In genomic region chr3:95731753-95732152, GRCh38 we compare ENCODE assay signal across 25 cellular contexts.
"Had no signal": no experiment of that assay in that cellular context is flagged by ENCODE, and none has a peak within 500 bp of the region (broad histone marks: within the 10 kb centered on the region; RNA-seq: fewer than 3 reads in every experiment).

No MANE protein-coding gene starts in this region.

- ATAC-seq: activated CD4-positive, CD25-positive, alpha-beta regulatory T cell treated with anti-CD3 and anti-CD28 coated beads, Interleukin-2, amount 50 U/mL, for 24 hours; activated CD8-positive, alpha-beta T cell treated with anti-CD3 and anti-CD28 coated beads for 36 hours; activated naive CD4-positive, alpha-beta T cell treated with anti-CD3 and anti-CD28 coated beads, Interleukin-2, amount 50 U/mL, for 72 hours; activated naive CD8-positive, alpha-beta T cell treated with anti-CD3 and anti-CD28 coated beads, Interleukin-2, amount 50 U/mL, for 24 hours; activated T-cell treated with anti-CD3 and anti-CD28 coated beads, Interleukin-2, amount 50 U/mL, for 72 hours had no signal

- H3K9me3 ChIP-seq: MG63 had no signal

- H3K4me3 ChIP-seq: cardiac muscle cell, MG63 had no signal

- H3K36me3 ChIP-seq: cardiac muscle cell, MG63 had no signal

- DNase-seq: activated CD4-positive, alpha-beta T cell treated with anti-CD3 and anti-CD28 coated beads for 4 hours; activated CD8-positive, alpha-beta memory T cell treated with anti-CD3 and anti-CD28 coated beads, Interleukin-2, amount 50 U/mL, for 4 hours; activated CD8-positive, alpha-beta T cell treated with anti-CD3 and anti-CD28 coated beads for 36 hours; activated effector memory CD4-positive, alpha-beta T cell treated with Interleukin-2 at 50 U/mL for 16 hours; activated naive CD4-positive, alpha-beta T cell treated with Interleukin-2 at 50 U/mL for 16 hours; activated naive CD8-positive, alpha-beta T cell treated with anti-CD3 and anti-CD28 coated beads, Interleukin-2, amount 50 U/mL, for 24 hours; activated T-cell treated with anti-CD3 and anti-CD28 coated beads, Interleukin-2, amount 50 U/mL, for 72 hours; amygdala; cerebellar nuclear complex; IMR-90; KG1; MG63; NCI-H1105; NCI-H1436; NCI-H1694 treated with DMSO at 0.1 percent for 48 hours; NCI-H2081; NCI-H2171; NCI-H2227 treated with DMSO at 0.1 percent for 48 hours; NCI-H526; NCI-H774; SHP77 treated with DMSO at 0.1 percent for 48 hours had no signal

- H3K27me3 ChIP-seq: cardiac muscle cell, MG63 had no signal

- H3K27ac ChIP-seq: cardiac muscle cell had no signal

- FAIRE-seq: astrocyte had no signal
